In the genomic region with DNA sequence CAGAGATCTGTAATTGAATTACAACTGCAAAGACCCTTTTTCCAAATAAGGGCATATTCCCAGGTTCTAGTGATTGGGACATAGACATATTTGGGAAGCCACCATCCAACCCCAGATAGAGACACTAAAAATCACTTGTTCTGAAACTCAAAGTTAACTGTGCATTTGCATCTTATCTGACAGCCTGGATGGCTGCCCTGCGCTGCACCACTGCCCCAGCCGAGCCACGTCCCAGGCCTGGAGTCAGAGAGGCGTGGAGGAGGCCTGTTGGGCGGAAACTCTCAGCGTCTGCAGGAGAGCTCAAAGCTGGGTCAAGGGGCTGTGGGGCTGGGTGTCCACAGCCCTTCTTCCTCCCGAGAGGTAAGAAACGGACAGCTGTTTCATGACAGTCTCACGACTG, we compare ENCODE assay signal across 19 cellular contexts.
DNase-seq lines count a peak whose midpoint lies in the region; ATAC-seq and TF ChIP-seq lines count a peak whose summit lies in the region.
"Had no signal": no experiment of that assay in that cellular context is flagged by ENCODE, and none has a peak within 500 bp of the region (broad histone marks: within the 10 kb centered on the region; RNA-seq: fewer than 3 reads in every experiment).

No MANE protein-coding gene starts in this region.

- no peak overlapping the region for H3K9ac ChIP-seq in BLaER1
- H3K9ac ChIP-seq in DND-41 (ENCODE audit: low read depth, low read length), result peak overlapping the region; percentile 0; the same call in 1 of the 2 replicates
- no peak overlapping the region for H3K9ac ChIP-seq in trophoblast cell (ENCODE audit: low read length)

- H3K14ac ChIP-seq in trophoblast cell (ENCODE audit: low read length), result no peak overlapping the region

- H2BK5ac ChIP-seq in trophoblast cell (ENCODE audit: low read depth, low read length, poor library complexity), result no peak overlapping the region

- no peak overlapping the region for H2AFZ ChIP-seq in DND-41 (ENCODE audit: low read depth, low read length)
- no peak overlapping the region for H2AFZ ChIP-seq in trophoblast cell (ENCODE audit: insufficient read depth, low read length, poor library complexity)
- H2AFZ ChIP-seq: GM23338 had no signal

- H3K36me3 ChIP-seq in BLaER1, result no peaks in the 10 kb centered on the region
- H3K36me3 ChIP-seq in DND-41 (ENCODE audit: insufficient read depth, low read length), result no peaks in the 10 kb centered on the region
- H3K36me3 ChIP-seq in trophoblast cell (ENCODE audit: control insufficient read depth in 1 of 2, insufficient read depth in 2 of 2, low read length in 2 of 2), result no peaks in the 10 kb centered on the region
- no peaks in the 10 kb centered on the region for H3K36me3 ChIP-seq in psoas muscle (ENCODE audit: insufficient read depth in 1 of 2, low read depth in 1 of 2)

- H4K20me1 ChIP-seq in BLaER1, result peaks cover 12% of the 10 kb centered on the region; the same call in 1 of the 2 replicates
- H4K20me1 ChIP-seq in DND-41 (ENCODE audit: insufficient read depth, low read length), result no peaks in the 10 kb centered on the region

- H4K91ac ChIP-seq in trophoblast cell (ENCODE audit: low read depth, low read length), result no peak overlapping the region

- H3K79me2 ChIP-seq in DND-41 (ENCODE audit: insufficient read depth, low read length) (no peaks in the 10 kb centered on the region), trophoblast cell (ENCODE audit: control insufficient read depth, insufficient read depth, low read length, poor library complexity) (no peaks in the 10 kb centered on the region)

- no peak overlapping the region for H3K27ac Mint-ChIP-seq in T-cell
- H3K27ac Mint-ChIP-seq: CD8-positive, alpha-beta T cell; GM23338; HFFc6 had no signal

- H3K27ac ChIP-seq in BLaER1, result no peak overlapping the region
- peak overlapping the region; percentile 95 for H3K27ac ChIP-seq in DND-41 (ENCODE audit: low read length)
- H3K27ac ChIP-seq in trophoblast cell (ENCODE audit: low read depth, low read length), result no peak overlapping the region
- no peak overlapping the region for H3K27ac ChIP-seq in psoas muscle

- no peaks in the 10 kb centered on the region for H3K4me1 Mint-ChIP-seq in T-cell
- H3K4me1 Mint-ChIP-seq: GM23338 had no signal

- no peak for DNase-seq in DND-41
- DNase-seq in SK-N-DZ (ENCODE audit: low spot score), result peak; percentile 76
- no peak for DNase-seq in trophoblast cell
- no peak for DNase-seq in SIG-M5 treated with dmso at 0.1 percent for 504 hours (lab: John Stamatoyannopoulos, UW; ENCODE audit: unreplicated experiment)
- DNase-seq in psoas muscle, result no peak
- no peak for DNase-seq in T-cell
- DNase-seq: ACHN; Calu3; CD8-positive, alpha-beta T cell; DMS79 treated with DMSO at 0.1 percent for 48 hours; EL; H7; HFFc6; IMR-90 had no signal

- POLR2A ChIA-PET in T-cell (lab: Charles Lee), result no interaction called here

- no peaks in the 10 kb centered on the region for H3K79me1 ChIP-seq in trophoblast cell (ENCODE audit: low read length)

- H3K4me2 ChIP-seq in BLaER1 (peak overlapping the region; percentile 83), DND-41 (ENCODE audit: insufficient read depth, low read length) (no peak overlapping the region), trophoblast cell (ENCODE audit: low read length) (no peak overlapping the region)
- H3K4me2 ChIP-seq: GM23338 had no signal

- peaks cover 0 to 10% (median 7%) of the 10 kb centered on the region in 3 donors for H3K9me3 Mint-ChIP-seq in T-cell
- H3K9me3 Mint-ChIP-seq: CD8-positive, alpha-beta T cell had no signal

- no peak overlapping the region for H4K8ac ChIP-seq in trophoblast cell (ENCODE audit: low read depth, low read length)

- peaks cover 18% of the 10 kb centered on the region for H3K27me3 ChIP-seq in BLaER1
- H3K27me3 ChIP-seq in DND-41 (ENCODE audit: insufficient read depth, low read length, poor library complexity), result no peaks in the 10 kb centered on the region
- H3K27me3 ChIP-seq in trophoblast cell (ENCODE audit: insufficient read depth, low read length), result no peaks in the 10 kb centered on the region
- peaks cover 0 to 5% (median 0%) of the 10 kb centered on the region in 3 donors for H3K27me3 ChIP-seq in psoas muscle (ENCODE audit: insufficient read depth in 3 of 3, low read length in 2 of 3)

- H2BK120ac ChIP-seq in trophoblast cell (ENCODE audit: insufficient read depth, low read length, poor library complexity), result no peak overlapping the region

- TF ChIP-seq CTCF in DND-41 (IDR thresholded peaks at IDR 0.05; ENCODE audit: borderline replicate concordance, extremely low read depth, low read length, poor library complexity, severe bottlenecking) (no peak), psoas muscle (IDR thresholded peaks at IDR 0.05) (no peak)

- H3K4me1 ChIP-seq in BLaER1, result peaks cover 53% of the 10 kb centered on the region
- peaks cover 53% of the 10 kb centered on the region for H3K4me1 ChIP-seq in DND-41 (ENCODE audit: insufficient read depth, low read length)
- no peaks in the 10 kb centered on the region for H3K4me1 ChIP-seq in trophoblast cell (ENCODE audit: control insufficient read depth in 1 of 2, insufficient read depth in 2 of 2, low read length in 2 of 2)
- no peaks in the 10 kb centered on the region for H3K4me1 ChIP-seq in psoas muscle

- CTCF ChIA-PET in T-cell (lab: Charles Lee), result no interaction called here

- H2AK5ac ChIP-seq in trophoblast cell (ENCODE audit: low read length), result no peak overlapping the region

- no peaks in the 10 kb centered on the region for H3K27me3 Mint-ChIP-seq in T-cell

- H3K9me3 ChIP-seq in BLaER1, result peaks cover 4% of the 10 kb centered on the region; the same call in 1 of the 2 replicates
- H3K9me3 ChIP-seq in DND-41 (ENCODE audit: insufficient read depth, low read length, severe bottlenecking), result no peaks in the 10 kb centered on the region
- peaks cover 1% of the 10 kb centered on the region for H3K9me3 ChIP-seq in trophoblast cell (ENCODE audit: insufficient read depth, low read depth, low read length)
- H3K9me3 ChIP-seq in psoas muscle, result no peaks in the 10 kb centered on the region

- WGBS in trophoblast cell (ENCODE audit: extremely low coverage, insufficient coverage, insufficient read length), result no CpG with 5 or more reads among the region's 9 CpGs
- 50 to 55% (median 53%) methylated on average over 9 of the region's 9 CpGs for WGBS in psoas muscle, 3 donors

- no peak overlapping the region for H3K4ac ChIP-seq in trophoblast cell (ENCODE audit: low read depth, low read length)

- H3K4me3 ChIP-seq in BLaER1 (no peak overlapping the region), DND-41 (ENCODE audit: low read depth in 1 of 2, low read length in 2 of 2) (no peak overlapping the region), trophoblast cell (ENCODE audit: low read depth, low read length) (peak overlapping the region; percentile 56), psoas muscle (no peak overlapping the region)
- H3K4me3 ChIP-seq: GM23338, K562 had no signal

- no peaks in the 10 kb centered on the region for H3K36me3 Mint-ChIP-seq in T-cell
- H3K36me3 Mint-ChIP-seq: CD8-positive, alpha-beta T cell had no signal

- H2BK12ac ChIP-seq in trophoblast cell (ENCODE audit: low read length), result no peak overlapping the region

- intact Hi-C loops in psoas muscle (cut with DNase I), result no loop called here

- no peak overlapping the region for H3K23ac ChIP-seq in trophoblast cell (ENCODE audit: low read length)

- H3K4me3 Mint-ChIP-seq in T-cell, result no peak overlapping the region
- H3K4me3 Mint-ChIP-seq: CD8-positive, alpha-beta T cell; GM23338; HFFc6 had no signal

- ATAC-seq in DND-41 (ENCODE audit: insufficient read depth, low read depth) (no peak), psoas muscle (no peak), HG02571 (IDR thresholded peaks at IDR 0.05; ENCODE audit: unreplicated experiment) (no peak), T-cell (replicated peaks in 1 of 4) (no peak)
- ATAC-seq: CD8-positive, alpha-beta T cell; GM23338; HCT116; K562 had no signal

- H3K18ac ChIP-seq in trophoblast cell (ENCODE audit: low read length), result no peak overlapping the region

- H4K12ac ChIP-seq in trophoblast cell (ENCODE audit: low read depth, low read length), result no peak overlapping the region
